Comparison of ENCODE assay signal across 23 cellular contexts in the genomic region with DNA sequence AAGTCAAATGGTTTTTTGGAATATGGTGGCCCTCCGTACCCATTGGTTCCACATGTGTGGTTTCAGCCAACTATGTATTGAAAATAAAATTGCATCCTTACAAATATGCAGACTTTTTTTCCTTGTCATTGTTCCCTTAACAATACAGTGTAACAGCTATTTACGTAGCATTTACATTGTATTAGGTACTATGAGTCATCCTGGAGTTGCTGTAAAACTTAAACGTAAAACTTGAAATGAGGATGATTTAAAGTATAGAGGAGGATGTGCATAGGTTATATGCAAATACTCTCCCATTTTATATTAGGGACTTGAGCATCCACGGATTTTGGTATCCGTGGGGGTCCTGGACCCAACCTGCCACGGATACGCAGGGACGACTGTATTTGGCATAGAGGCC. TPM values are rescaled to one million over a fixed set of nuclear protein-coding genes. Genes with fewer than 3 reads are reported as not detected.
DNase-seq lines count a peak whose midpoint lies in the region; ATAC-seq and TF ChIP-seq lines count a peak whose summit lies in the region.
"Had no signal": no experiment of that assay in that cellular context is flagged by ENCODE, and none has a peak within 500 bp of the region (broad histone marks: within the 10 kb centered on the region; RNA-seq: fewer than 3 reads in every experiment).

No MANE protein-coding gene starts in this region.

- peaks cover 36% of the 10 kb centered on the region for H3K36me3 ChIP-seq in PC-3 (ENCODE audit: low read depth, low read length)

- H3K27ac Mint-ChIP-seq in activated naive CD4-positive, alpha-beta T cell treated with anti-CD3 and anti-CD28 coated beads for 36 hours: no peak overlapping the region
- H3K27ac Mint-ChIP-seq: CD14-positive monocyte; CD4-positive, alpha-beta T cell; HFFc6 had no signal

- CTCF ChIA-PET in PC-3 (lab: Charles Lee): interaction anchor here (1.2 kb wide), 1 partner anchor 46 kb away, joined by 4 read pairs; no protein-coding TSS in a partner anchor
- CTCF ChIA-PET in activated naive CD4-positive, alpha-beta T cell treated with anti-CD3 and anti-CD28 coated beads for 36 hours (lab: Charles Lee): no interaction called here

- no peak overlapping the region for H2AFZ ChIP-seq in PC-3 (ENCODE audit: low read length)
- H2AFZ ChIP-seq: GM23338 had no signal

- H3K9ac ChIP-seq in PC-3 (ENCODE audit: low read length): no peak overlapping the region
- H3K9ac ChIP-seq: BLaER1 treated with 17β-estradiol and CSF1 and Interleukin-3, amounts not matched to agents 10 nM and 100 nM had no signal

- peak; percentile 17 for DNase-seq in activated CD8-positive, alpha-beta memory T cell treated with anti-CD3 and anti-CD28 coated beads for 24 hours
- no peak for DNase-seq in activated CD8-positive, alpha-beta memory T cell treated with anti-CD3 and anti-CD28 coated beads, Interleukin-2, amount 50 U/mL, for 4 hours
- DNase-seq in PC-3 (peak; percentile 18), dermis blood vessel endothelial cell (peak; percentile 31)
- no peak for DNase-seq in effector CD4-positive, alpha-beta T cell
- DNase-seq in activated naive CD4-positive, alpha-beta T cell treated with anti-CD3 and anti-CD28 coated beads for 36 hours: no peak
- DNase-seq: ACHN; AML-193; BE2C; CD4-positive, alpha-beta T cell; CD8-positive, alpha-beta memory T cell; DMS53; DMS79 treated with DMSO at 0.1 percent for 48 hours; GF-D8; HFFc6 had no signal

- H3K4me3 Mint-ChIP-seq in activated naive CD4-positive, alpha-beta T cell treated with anti-CD3 and anti-CD28 coated beads for 36 hours: no peak overlapping the region
- H3K4me3 Mint-ChIP-seq: CD14-positive monocyte; CD4-positive, alpha-beta T cell; CD8-positive, alpha-beta memory T cell; GM23338; HFFc6 had no signal

- no peaks in the 10 kb centered on the region for H3K79me2 ChIP-seq in PC-3 (ENCODE audit: low read length)

- no peak overlapping the region for H3K4me2 ChIP-seq in PC-3 (ENCODE audit: low read length)
- H3K4me2 ChIP-seq: BLaER1 treated with 17β-estradiol and CSF1 and Interleukin-3, amounts not matched to agents 10 nM and 100 nM; GM23338 had no signal

- no peak for TF ChIP-seq CTCF in PC-3 (conservative IDR thresholded peaks at IDR 0.05; ENCODE audit: low read depth, low read length)

- H3K4me1 ChIP-seq in PC-3 (ENCODE audit: insufficient read depth, low read length): no peaks in the 10 kb centered on the region
- H3K4me1 ChIP-seq: BE2C; BLaER1 treated with 17β-estradiol and CSF1 and Interleukin-3, amounts not matched to agents 10 nM and 100 nM; HAP-1 had no signal

- no peaks in the 10 kb centered on the region for H3K9me2 ChIP-seq in PC-3 (replicated peaks; ENCODE audit: low read length)

- no peaks in the 10 kb centered on the region for H3K9me3 ChIP-seq in PC-3 (ENCODE audit: low read length)
- H3K9me3 ChIP-seq: BE2C, HAP-1 had no signal

- H3K27me3 ChIP-seq in PC-3 (ENCODE audit: low read length): no peaks in the 10 kb centered on the region
- H3K27me3 ChIP-seq: BE2C; BLaER1 treated with 17β-estradiol and CSF1 and Interleukin-3, amounts not matched to agents 10 nM and 100 nM had no signal

- peak; percentile 83 for ATAC-seq in PC-3

- no peaks in the 10 kb centered on the region for H3F3A ChIP-seq in PC-3 (ENCODE audit: low read length, unreplicated experiment)

- H3K4me3 ChIP-seq in PC-3 (ENCODE audit: low read length): no peak overlapping the region
- H3K4me3 ChIP-seq: BLaER1 treated with 17β-estradiol and CSF1 and Interleukin-3, amounts not matched to agents 10 nM and 100 nM; GM23338; HAP-1 had no signal

- no peaks in the 10 kb centered on the region for H3K27me3 Mint-ChIP-seq in activated naive CD4-positive, alpha-beta T cell treated with anti-CD3 and anti-CD28 coated beads for 36 hours (ENCODE audit: low read depth)
- H3K27me3 Mint-ChIP-seq: CD4-positive, alpha-beta T cell; CD8-positive, alpha-beta memory T cell had no signal

- intact Hi-C loops in PC-3 (cut with micrococcal nuclease): no loop called here
- intact Hi-C loops in activated naive CD4-positive, alpha-beta T cell treated with anti-CD3 and anti-CD28 coated beads for 36 hours (cut with micrococcal nuclease): no loop called here

- peaks cover 29% of the 10 kb centered on the region for H3K36me3 Mint-ChIP-seq in activated naive CD4-positive, alpha-beta T cell treated with anti-CD3 and anti-CD28 coated beads for 36 hours (ENCODE audit: low read depth)

- no peaks in the 10 kb centered on the region for H3K9me3 Mint-ChIP-seq in activated naive CD4-positive, alpha-beta T cell treated with anti-CD3 and anti-CD28 coated beads for 36 hours
- H3K9me3 Mint-ChIP-seq: CD14-positive monocyte; CD4-positive, alpha-beta T cell; CD8-positive, alpha-beta memory T cell; GM23338; HFFc6 had no signal

- POLR2A ChIA-PET in PC-3 (lab: Charles Lee; ENCODE audit: unreplicated experiment): no interaction called here

- no peaks in the 10 kb centered on the region for H3K4me1 Mint-ChIP-seq in activated naive CD4-positive, alpha-beta T cell treated with anti-CD3 and anti-CD28 coated beads for 36 hours (ENCODE audit: low read depth)
- H3K4me1 Mint-ChIP-seq: CD14-positive monocyte; CD8-positive, alpha-beta memory T cell had no signal

- no TSS peak for BruUV-seq in PC-3 (replicated peaks; lab: Mats Ljungman, UMichigan)

- H4K20me1 ChIP-seq in PC-3 (ENCODE audit: low read length): no peaks in the 10 kb centered on the region

- H3K27ac ChIP-seq in PC-3 (ENCODE audit: low read length): no peak overlapping the region
- H3K27ac ChIP-seq: 22Rv1; BLaER1 treated with 17β-estradiol and CSF1 and Interleukin-3, amounts not matched to agents 10 nM and 100 nM had no signal

RNA-seq across cellular contexts. Expression of a gene that starts 16.3 kb away (rescaled TPM):
- 163 and 181 TPM in 2 replicates for total RNA-seq in PC-3 (2014; rRNA removed)
- total RNA-seq in dermis blood vessel endothelial cell: 123 and 196 TPM in 2 replicates
- total RNA-seq in activated naive CD4-positive, alpha-beta T cell treated with anti-CD3 and anti-CD28 coated beads for 36 hours: 100 to 1,000 TPM; 133 to 136 TPM

RNA-seq across cellular contexts. Expression of a gene that starts 16.5 kb away (rescaled TPM):
- total RNA-seq in PC-3 (2014; rRNA removed) (4.1 and 5.4 TPM in 2 replicates), dermis blood vessel endothelial cell (5.6 and 6.7 TPM in 2 replicates)
- 1 to 10 TPM; 3.6 to 4.0 TPM for total RNA-seq in activated naive CD4-positive, alpha-beta T cell treated with anti-CD3 and anti-CD28 coated beads for 36 hours

RNA-seq across cellular contexts. Expression of a gene that starts 37.0 kb away (rescaled TPM):
- 158 and 200 TPM in 2 replicates for total RNA-seq in PC-3 (2014; rRNA removed)
- total RNA-seq in dermis blood vessel endothelial cell: 98.2 and 131 TPM in 2 replicates
- total RNA-seq in activated naive CD4-positive, alpha-beta T cell treated with anti-CD3 and anti-CD28 coated beads for 36 hours: 10 to 100 TPM; 61.1 to 62.8 TPM

RNA-seq across cellular contexts. Expression of a gene that starts 43.2 kb away (rescaled TPM):
- not detected in 2 replicates for total RNA-seq in PC-3 (2014; rRNA removed)
- not detected in 2 replicates for total RNA-seq in dermis blood vessel endothelial cell
- total RNA-seq in activated naive CD4-positive, alpha-beta T cell treated with anti-CD3 and anti-CD28 coated beads for 36 hours: not detected
- total RNA-seq: CD8-positive, alpha-beta memory T cell; Daoy; G401; GM23338; H4; HFFc6 had no signal

Comparison
In these comparisons a context has a peak if more than half of its experiments do, and no peak if none do; other contexts are left out.
1. DNase-seq: peak in activated CD8-positive, alpha-beta memory T cell treated with anti-CD3 and anti-CD28 coated beads for 24 hours (single experiment), PC-3 (single experiment) and dermis blood vessel endothelial cell (single experiment); none in activated CD8-positive, alpha-beta memory T cell treated with anti-CD3 and anti-CD28 coated beads, Interleukin-2, amount 50 U/mL, for 4 hours (single experiment), effector CD4-positive, alpha-beta T cell (single experiment) and activated naive CD4-positive, alpha-beta T cell treated with anti-CD3 and anti-CD28 coated beads for 36 hours (single experiment).